Comparison of ENCODE assay signal across 20 cellular contexts in the genomic region with DNA sequence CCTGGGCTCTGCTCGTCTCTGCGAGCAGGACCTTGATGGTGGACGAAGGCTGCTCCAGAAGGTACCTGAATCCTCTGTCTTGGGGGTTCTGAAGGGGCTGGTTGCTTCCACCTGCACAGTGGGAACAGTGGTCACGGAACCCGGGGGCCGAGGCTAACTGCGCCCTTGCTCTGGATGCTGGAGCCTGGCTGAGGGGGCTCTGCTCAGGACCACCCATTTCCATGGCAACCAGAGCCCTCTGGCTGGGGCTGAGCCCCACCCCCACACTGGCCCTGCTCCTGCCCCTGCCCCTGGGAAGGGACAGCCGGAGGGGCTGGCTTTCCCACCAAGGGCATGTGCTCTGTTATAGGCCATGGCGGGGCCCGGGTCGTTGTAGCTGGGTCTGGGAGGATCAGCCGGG.
"Had no signal": no experiment of that assay in that cellular context is flagged by ENCODE, and none has a peak within 500 bp of the region (broad histone marks: within the 10 kb centered on the region; RNA-seq: fewer than 3 reads in every experiment).

No MANE protein-coding gene starts in this region.

- H3K27ac ChIP-seq: left ventricle myocardium inferior, neural progenitor cell, ovary, prostate gland, skin epidermis, suprapubic skin, thoracic aorta, tibial artery, uterus had no signal

- DNase-seq: immature natural killer cell; kidney; left ventricle myocardium inferior; midbrain; naive thymus-derived CD4-positive, alpha-beta T cell; ovary; stimulated activated CD4-positive, alpha-beta T cell treated with anti-CD3 and anti-CD28 coated beads, Interleukin-12 subunit alpha, Interleukin-12 subunit beta, amount 100 ng/mL, for 4 hours; stimulated activated CD4-positive, alpha-beta T cell treated with anti-CD3 and anti-CD28 coated beads, Interleukin-15, amount 100 ng/mL, for 24 hours; stimulated activated CD4-positive, alpha-beta T cell treated with anti-CD3 and anti-CD28 coated beads, Interleukin-2, amount 100 ng/mL, for 24 hours; stimulated activated CD4-positive, alpha-beta T cell treated with anti-CD3 and anti-CD28 coated beads, Interleukin-4, amount 100 ng/mL, for 1 hour; stimulated activated naive CD4-positive, alpha-beta T cell; tibial artery; uterus had no signal

- H3K9ac ChIP-seq: neural progenitor cell had no signal

- H2AFZ ChIP-seq: neural progenitor cell had no signal

- H3K36me3 ChIP-seq: left ventricle myocardium inferior, neural progenitor cell, ovary, prostate gland, suprapubic skin, thoracic aorta, tibial artery, uterus had no signal

- H3K9me3 ChIP-seq: mucosa of descending colon, ovary, prostate gland, suprapubic skin, thoracic aorta, uterus had no signal

- H3K4me3 ChIP-seq: left ventricle myocardium inferior, lung, mucosa of descending colon, neural progenitor cell, ovary, prostate gland, skin epidermis, suprapubic skin, thoracic aorta, tibial artery, uterus had no signal

- ATAC-seq: naive thymus-derived CD4-positive, alpha-beta T cell had no signal

- H3K4me1 ChIP-seq: left ventricle myocardium inferior, neural progenitor cell, prostate gland, suprapubic skin, tibial artery, uterus had no signal

- H3K4me2 ChIP-seq: neural progenitor cell had no signal

- H3K27me3 ChIP-seq: neural progenitor cell, ovary, uterus had no signal
